ENCODE assay signal across 10 cellular contexts in the genomic region with DNA sequence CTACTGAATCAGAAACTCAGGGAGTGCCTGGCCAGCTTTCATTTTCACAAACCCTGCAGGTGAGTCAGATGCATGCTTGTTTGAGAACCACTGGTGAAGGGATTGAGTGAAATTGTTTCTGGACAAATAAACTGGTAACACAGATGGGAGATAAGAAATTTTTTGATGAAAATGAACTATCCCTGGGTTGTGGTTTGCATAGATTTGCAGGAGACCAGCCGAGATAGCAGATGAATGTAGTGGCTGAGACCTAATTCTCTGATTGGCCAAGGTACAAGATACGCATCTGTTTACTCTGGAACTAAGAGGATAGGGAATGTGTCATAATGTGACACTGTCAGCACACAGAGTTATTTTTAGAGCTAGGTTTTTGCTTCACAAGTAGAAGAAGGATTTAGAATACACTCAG.
A peak's percentile ranks its signal among the peaks of the same experiment; 100 is the strongest.
DNase-seq lines count a peak whose midpoint lies in the region; ATAC-seq, FAIRE-seq and TF ChIP-seq lines count a peak whose summit lies in the region.
"Had no signal": no experiment of that assay in that cellular context is flagged by ENCODE, and none has a peak within 500 bp of the region (broad histone marks: within the 10 kb centered on the region; RNA-seq: fewer than 3 reads in every experiment).

No MANE protein-coding gene starts in this region.

- FAIRE-seq in bronchial epithelial cell (lab: Jason Lieb, UNC), result no peak

- peak overlapping the region; percentile 10 for H3K27ac Mint-ChIP-seq in progenitor cell of endocrine pancreas
- H3K27ac Mint-ChIP-seq: activated T-helper 2 cell treated with anti-CD3 and anti-CD28 coated beads, Interferon-gamma antibody, Interleukin-2, Interleukin-4, amounts not matched to agents 10 μg/mL and 5 μg/mL and 100 μg/mL, durations not matched to agents 14 hours and 24 hours and 36 hours had no signal

- DNase-seq in NCI-H2081 (lab: John Stamatoyannopoulos, UW) (peak; percentile 43 to 85), NCI-H2081 treated with DMSO at 0.1 percent for 48 hours (lab: John Stamatoyannopoulos, UW) (no peak), NCI-H146 (lab: John Stamatoyannopoulos, UW) (peak; percentile 73), bronchial epithelial cell (ENCODE audit: low read depth) (peak; percentile 70), progenitor cell of endocrine pancreas (ENCODE audit: low spot score, unreplicated experiment) (no peak)
- no peak for DNase-seq in stimulated activated naive CD4-positive, alpha-beta T cell (lab: John Stamatoyannopoulos, UW)
- DNase-seq: BE2C had no signal

- no peaks in the 10 kb centered on the region for H3K9me3 Mint-ChIP-seq in progenitor cell of endocrine pancreas (ENCODE audit: low read depth)
- H3K9me3 Mint-ChIP-seq: activated T-helper 2 cell treated with anti-CD3 and anti-CD28 coated beads, Interferon-gamma antibody, Interleukin-2, Interleukin-4, amounts not matched to agents 10 μg/mL and 5 μg/mL and 100 μg/mL, durations not matched to agents 14 hours and 24 hours and 36 hours had no signal

- TF ChIP-seq CTCF in bronchial epithelial cell (IDR thresholded peaks at IDR 0.05; ENCODE audit: insufficient read depth, low read length, severe bottlenecking) (no peak), progenitor cell of endocrine pancreas (IDR thresholded peaks at IDR 0.05; ENCODE audit: unreplicated experiment) (no peak)

- H3K36me3 Mint-ChIP-seq in progenitor cell of endocrine pancreas (ENCODE audit: insufficient read depth), result no peaks in the 10 kb centered on the region

- ATAC-seq in activated CD4-positive, CD25-positive, alpha-beta regulatory T cell treated with anti-CD3 and anti-CD28 coated beads, Interleukin-2, amount 50 U/mL, for 24 hours, result no peak
- ATAC-seq in HG02973 (IDR thresholded peaks at IDR 0.05; ENCODE audit: unreplicated experiment), result no peak

- no peak overlapping the region for H3K4me3 Mint-ChIP-seq in progenitor cell of endocrine pancreas (ENCODE audit: low read depth)

- peaks cover 20% of the 10 kb centered on the region for H3K4me1 Mint-ChIP-seq in progenitor cell of endocrine pancreas (ENCODE audit: low read depth)

- no peaks in the 10 kb centered on the region for H3K36me3 ChIP-seq in bronchial epithelial cell (ENCODE audit: control insufficient read depth, insufficient read depth, low read length)
- H3K36me3 ChIP-seq: BE2C had no signal

- no peaks in the 10 kb centered on the region for H3K27me3 Mint-ChIP-seq in progenitor cell of endocrine pancreas

- no peaks in the 10 kb centered on the region for H3K27me3 ChIP-seq in bronchial epithelial cell (ENCODE audit: control insufficient read depth, insufficient read depth, low read length)
- H3K27me3 ChIP-seq: BE2C had no signal

- H3K4me3 ChIP-seq in bronchial epithelial cell (ENCODE audit: low read depth, low read length), result no peak overlapping the region

Comparison
In these comparisons a context has a peak if more than half of its experiments do, and no peak if none do; other contexts are left out.
1. DNase-seq: peak in NCI-H2081 (2 of 2), NCI-H146 (single experiment) and bronchial epithelial cell (single experiment); none in NCI-H2081 treated with DMSO at 0.1 percent for 48 hours (single experiment), progenitor cell of endocrine pancreas (single experiment) and stimulated activated naive CD4-positive, alpha-beta T cell (0 of 6).